Comparison of ENCODE assay signal across 26 cellular contexts in the genomic region with DNA sequence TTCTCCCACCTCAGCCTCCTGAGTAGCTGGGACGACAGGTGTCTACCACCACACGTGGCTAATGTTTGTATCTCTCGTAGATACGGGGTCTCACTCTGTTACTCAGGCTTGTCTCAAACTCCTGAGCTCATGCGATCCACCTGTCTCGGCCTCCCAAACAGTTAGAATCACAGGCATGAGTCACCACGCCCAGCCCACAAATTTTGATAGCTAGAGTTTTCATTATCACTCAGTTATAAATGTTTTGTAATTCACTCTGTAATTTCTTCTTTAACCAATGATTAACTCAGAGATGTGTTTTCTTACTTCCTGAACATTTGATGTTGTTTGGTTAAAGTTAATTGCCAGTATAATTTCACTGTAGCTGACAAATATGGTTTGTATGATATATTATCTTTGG.
"Had no signal": no experiment of that assay in that cellular context is flagged by ENCODE, and none has a peak within 500 bp of the region (broad histone marks: within the 10 kb centered on the region; RNA-seq: fewer than 3 reads in every experiment).

No MANE protein-coding gene starts in this region.

- H3K27ac ChIP-seq: left lung, lower lobe of right lung, parathyroid adenoma, right atrium auricular region, right lobe of liver, suprapubic skin, thoracic aorta, tibial artery, upper lobe of left lung, vagina had no signal

- H3K9me3 Mint-ChIP-seq: mesothelial cell of epicardium; natural killer cell treated with Interleukin-12 subunit alpha and Interleukin-12 subunit beta and Interleukin-15 and Interleukin-18, amount 100 ng/mL, for 72 hours; stimulated activated naive B cell treated with anti-CD40 and anti-IgM and Interleukin-4, amounts not matched to agents 10 μg/mL and 1 μg/mL and 100 μg/mL, for 72 hours; stimulated activated naive CD8-positive, alpha-beta T cell treated with anti-CD3 and anti-CD28 coated beads, Interleukin-15, Interleukin-2, amounts not matched to agents 100 ng/mL and 50 ng/mL, for 24 hours had no signal

- FAIRE-seq: keratinocyte had no signal

- H3K36me3 Mint-ChIP-seq: mesothelial cell of epicardium; naive thymus-derived CD4-positive, alpha-beta T cell; natural killer cell treated with Interleukin-12 subunit alpha and Interleukin-12 subunit beta and Interleukin-15 and Interleukin-18, amount 100 ng/mL, for 72 hours; stimulated activated naive B cell treated with anti-CD40 and anti-IgM and Interleukin-4, amounts not matched to agents 10 μg/mL and 1 μg/mL and 100 μg/mL, for 72 hours had no signal

- DNase-seq: head of caudate nucleus; hippocampal formation; kidney glomerular epithelial cell; left cardiac atrium; left lung; lower lobe of right lung; mammary epithelial cell; mesendoderm; naive thymus-derived CD4-positive, alpha-beta T cell; right lobe of liver; stimulated activated CD4-positive, alpha-beta T cell treated with anti-CD3 and anti-CD28 coated beads, Interleukin-12 subunit alpha, Interleukin-12 subunit beta, amount 100 ng/mL, for 4 hours; stimulated activated CD4-positive, alpha-beta T cell treated with anti-CD3 and anti-CD28 coated beads, Interleukin-15, amount 100 ng/mL, for 24 hours; stimulated activated CD4-positive, alpha-beta T cell treated with anti-CD3 and anti-CD28 coated beads, Interleukin-2, amount 100 ng/mL, for 24 hours; stimulated activated CD4-positive, alpha-beta T cell treated with anti-CD3 and anti-CD28 coated beads, Interleukin-4, amount 100 ng/mL, for 1 hour; stimulated activated naive B cell treated with anti-CD40 and anti-IgM and Interleukin-4, amounts not matched to agents 10 μg/mL and 1 μg/mL and 100 μg/mL, for 72 hours; tibial artery; upper lobe of left lung had no signal

- H3K4me3 Mint-ChIP-seq: mesothelial cell of epicardium; naive thymus-derived CD4-positive, alpha-beta T cell; natural killer cell treated with Interleukin-12 subunit alpha and Interleukin-12 subunit beta and Interleukin-15 and Interleukin-18, amount 100 ng/mL, for 72 hours; stimulated activated naive B cell treated with anti-CD40 and anti-IgM and Interleukin-4, amounts not matched to agents 10 μg/mL and 1 μg/mL and 100 μg/mL, for 72 hours; stimulated activated naive CD8-positive, alpha-beta T cell treated with anti-CD3 and anti-CD28 coated beads, Interleukin-15, Interleukin-2, amounts not matched to agents 100 ng/mL and 50 ng/mL, for 24 hours had no signal

- H3K36me3 ChIP-seq: left lung, lower lobe of right lung, right atrium auricular region, right lobe of liver, suprapubic skin, thoracic aorta, tibial artery, upper lobe of left lung, vagina had no signal

- H2AFZ ChIP-seq: parathyroid adenoma had no signal

- H3K9ac ChIP-seq: parathyroid adenoma had no signal

- H3K4me1 ChIP-seq: left lung, lower lobe of right lung, parathyroid adenoma, right atrium auricular region, right lobe of liver, suprapubic skin, tibial artery, upper lobe of left lung, vagina had no signal

- H3K27me3 Mint-ChIP-seq: stimulated activated naive CD8-positive, alpha-beta T cell treated with anti-CD3 and anti-CD28 coated beads, Interleukin-15, Interleukin-2, amounts not matched to agents 100 ng/mL and 50 ng/mL, for 24 hours had no signal

- H3K9me3 ChIP-seq: left lung, lower lobe of right lung, right atrium auricular region, right lobe of liver, suprapubic skin, thoracic aorta, tibial artery, upper lobe of left lung, vagina had no signal

- H3K4me1 Mint-ChIP-seq: stimulated activated naive B cell treated with anti-CD40 and anti-IgM and Interleukin-4, amounts not matched to agents 10 μg/mL and 1 μg/mL and 100 μg/mL, for 72 hours had no signal

- H3K4me3 ChIP-seq: left lung, lower lobe of right lung, right atrium auricular region, right lobe of liver, suprapubic skin, thoracic aorta, tibial artery, upper lobe of left lung, vagina had no signal

- ATAC-seq: left cardiac atrium; left lung; lower lobe of right lung; naive thymus-derived CD4-positive, alpha-beta T cell; natural killer cell treated with Interleukin-12 subunit alpha and Interleukin-12 subunit beta and Interleukin-15 and Interleukin-18, amount 100 ng/mL, for 72 hours; right lobe of liver; stimulated activated naive B cell treated with anti-CD40 and anti-IgM and Interleukin-4, amounts not matched to agents 10 μg/mL and 1 μg/mL and 100 μg/mL, for 72 hours had no signal

- H3K27ac Mint-ChIP-seq: mesothelial cell of epicardium; naive thymus-derived CD4-positive, alpha-beta T cell; natural killer cell treated with Interleukin-12 subunit alpha and Interleukin-12 subunit beta and Interleukin-15 and Interleukin-18, amount 100 ng/mL, for 72 hours; stimulated activated naive B cell treated with anti-CD40 and anti-IgM and Interleukin-4, amounts not matched to agents 10 μg/mL and 1 μg/mL and 100 μg/mL, for 72 hours; stimulated activated naive CD8-positive, alpha-beta T cell treated with anti-CD3 and anti-CD28 coated beads, Interleukin-15, Interleukin-2, amounts not matched to agents 100 ng/mL and 50 ng/mL, for 24 hours had no signal

- H3K27me3 ChIP-seq: right atrium auricular region, right lobe of liver, tibial artery, upper lobe of left lung, vagina had no signal
